Comparison of ENCODE assay signal across 14 cellular contexts in the genomic region with DNA sequence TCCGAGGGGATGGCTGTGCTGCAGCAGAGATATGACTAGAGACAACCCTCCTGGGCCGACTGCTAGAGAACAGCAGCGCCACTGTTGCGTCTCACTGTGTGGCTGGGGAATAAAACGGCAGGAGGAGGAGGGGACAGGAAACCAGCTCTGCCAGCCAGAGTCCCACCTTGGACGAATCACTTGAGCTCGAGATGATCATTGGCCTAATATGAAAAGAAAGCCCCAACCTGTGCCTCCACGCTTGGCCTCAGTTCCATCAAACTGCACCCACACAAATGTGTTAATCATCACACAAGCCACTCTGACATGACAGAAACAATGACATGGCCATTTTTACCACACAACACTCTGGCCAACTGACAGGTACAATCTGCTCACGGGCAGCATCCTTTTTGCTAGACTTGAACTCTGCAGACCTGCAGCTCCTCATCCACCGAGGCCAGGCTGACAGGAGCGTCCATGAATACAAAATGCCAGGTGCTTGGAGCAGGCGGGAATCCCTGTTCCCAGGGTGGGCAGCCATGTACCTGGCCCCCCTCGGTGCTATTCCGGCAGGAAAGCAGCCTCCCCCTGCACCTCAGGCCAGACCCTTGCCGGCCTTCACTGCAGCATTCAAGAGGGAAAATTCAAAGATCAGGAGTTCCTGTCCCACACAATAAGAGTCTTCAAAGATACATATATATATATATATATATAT. TPM values are rescaled to one million over a fixed set of nuclear protein-coding genes. Genes with fewer than 3 reads are reported as not detected.
DNase-seq lines count a peak whose midpoint lies in the region; ATAC-seq and TF ChIP-seq lines count a peak whose summit lies in the region.
"Had no signal": no experiment of that assay in that cellular context is flagged by ENCODE, and none has a peak within 500 bp of the region (broad histone marks: within the 10 kb centered on the region; RNA-seq: fewer than 3 reads in every experiment).

No MANE protein-coding gene starts in this region.

- H3K4me2 ChIP-seq in mesendoderm (ENCODE audit: low read length), result no peak overlapping the region
- H3K4me2 ChIP-seq in SK-N-SH, result no peak overlapping the region

- TF ChIP-seq CTCF in nephron progenitor cell (IDR thresholded peaks at IDR 0.05) (no peak), SK-N-SH (IDR thresholded peaks at IDR 0.05) (no peak), glutamatergic neuron (IDR thresholded peaks at IDR 0.05; ENCODE audit: partially characterized antibody, unreplicated experiment) (no peak)

- H3K9me2 ChIP-seq in SK-N-SH, result no peaks in the 10 kb centered on the region

- H2BK15ac ChIP-seq in mesendoderm (replicated peaks; ENCODE audit: low read depth), result no peak overlapping the region

- DNase-seq in GM19238 (ENCODE audit: insufficient read length, low spot score) (peak; percentile 48), nephron progenitor cell (no peak), mesendoderm (no peak), SK-N-SH (no peak), glutamatergic neuron (no peak), SIG-M5 treated with dmso at 0.1 percent for 504 hours (lab: John Stamatoyannopoulos, UW; ENCODE audit: unreplicated experiment) (no peak)
- DNase-seq: activated CD4-positive, alpha-beta T cell treated with anti-CD3 and anti-CD28 coated beads for 1 hour; activated naive CD8-positive, alpha-beta T cell treated with anti-CD3 and anti-CD28 coated beads, Interleukin-2, amount 10 ng/mL, durations not matched to agents 7 days and 5 days; CD4-positive, alpha-beta T cell; NCI-H2029 treated with DMSO at 0.1 percent for 48 hours; uterus had no signal

- no peak overlapping the region for H2AK5ac ChIP-seq in mesendoderm (ENCODE audit: low read length)

- no peaks in the 10 kb centered on the region for H3K9me3 ChIP-seq in SK-N-SH
- H3K9me3 ChIP-seq: uterus had no signal

- no peak overlapping the region for H4K8ac ChIP-seq in mesendoderm (ENCODE audit: low read depth, low read length)

- peaks cover 49% of the 10 kb centered on the region for H3K4me1 Mint-ChIP-seq in nephron progenitor cell
- peaks cover 18% of the 10 kb centered on the region for H3K4me1 Mint-ChIP-seq in glutamatergic neuron (ENCODE audit: low read depth, unreplicated experiment)
- H3K4me1 Mint-ChIP-seq: activated naive CD8-positive, alpha-beta T cell treated with anti-CD3 and anti-CD28 coated beads, Interleukin-2, amount 10 ng/mL, durations not matched to agents 7 days and 5 days; IgD-negative memory B cell had no signal

- no peaks in the 10 kb centered on the region for H3F3A ChIP-seq in SK-N-SH (replicated peaks; ENCODE audit: insufficient read depth)

- no peak for TF ChIP-seq EP300 in SK-N-SH (IDR thresholded peaks at IDR 0.05; ENCODE audit: borderline replicate concordance in 1 of 2, low read depth in 1 of 2, low read length in 1 of 2)

- no peak for TF ChIP-seq RAD21 in SK-N-SH (IDR thresholded peaks at IDR 0.05; ENCODE audit: low read length)

- H4K20me1 ChIP-seq in SK-N-SH (ENCODE audit: insufficient read depth), result no peaks in the 10 kb centered on the region

- peaks cover 15% of the 10 kb centered on the region for H3K36me3 Mint-ChIP-seq in nephron progenitor cell (ENCODE audit: low read depth)
- H3K36me3 Mint-ChIP-seq in glutamatergic neuron (ENCODE audit: unreplicated experiment), result no peaks in the 10 kb centered on the region
- H3K36me3 Mint-ChIP-seq: activated naive CD8-positive, alpha-beta T cell treated with anti-CD3 and anti-CD28 coated beads, Interleukin-2, amount 10 ng/mL, durations not matched to agents 7 days and 5 days; IgD-negative memory B cell had no signal

- H3K79me1 ChIP-seq in mesendoderm (ENCODE audit: low read length), result no peaks in the 10 kb centered on the region

- H3K4me3 ChIP-seq in mesendoderm (ENCODE audit: low read length), result no peak overlapping the region
- no peak overlapping the region for H3K4me3 ChIP-seq in SK-N-SH (ENCODE audit: low read depth in 2 of 2, low read length in 1 of 2)
- H3K4me3 ChIP-seq: uterus had no signal

- no peak overlapping the region for H3K4ac ChIP-seq in mesendoderm (ENCODE audit: low read depth, low read length)

- no peak overlapping the region for H2BK5ac ChIP-seq in mesendoderm (ENCODE audit: low read length)

- H3K27me3 Mint-ChIP-seq in nephron progenitor cell (ENCODE audit: low read depth, poor library complexity), result no peaks in the 10 kb centered on the region
- peaks cover 1% of the 10 kb centered on the region for H3K27me3 Mint-ChIP-seq in glutamatergic neuron (ENCODE audit: unreplicated experiment)

- no peaks in the 10 kb centered on the region for H3K27me3 ChIP-seq in mesendoderm (ENCODE audit: insufficient read depth, low read length, poor library complexity)
- no peaks in the 10 kb centered on the region for H3K27me3 ChIP-seq in SK-N-SH (ENCODE audit: insufficient read depth)
- H3K27me3 ChIP-seq: uterus had no signal

- POLR2A ChIA-PET in SK-N-SH (lab: Yijun Ruan, JAX), result no interaction called here

- H2BK120ac ChIP-seq in mesendoderm (ENCODE audit: low read depth, low read length), result no peak overlapping the region

- peak; percentile 41 for ATAC-seq in GM18502 (IDR thresholded peaks at IDR 0.05; ENCODE audit: poor library complexity, unreplicated experiment)
- peak; percentile 70 for ATAC-seq in HG02981 (IDR thresholded peaks at IDR 0.05; ENCODE audit: unreplicated experiment)

- no peak overlapping the region for H3K56ac ChIP-seq in mesendoderm (ENCODE audit: low read length)

- no peak overlapping the region for H3K4me3 Mint-ChIP-seq in nephron progenitor cell
- H3K4me3 Mint-ChIP-seq in glutamatergic neuron (ENCODE audit: unreplicated experiment), result no peak overlapping the region
- H3K4me3 Mint-ChIP-seq: activated naive CD8-positive, alpha-beta T cell treated with anti-CD3 and anti-CD28 coated beads, Interleukin-2, amount 10 ng/mL, durations not matched to agents 7 days and 5 days; CD4-positive, alpha-beta T cell; IgD-negative memory B cell had no signal

- H3K27ac Mint-ChIP-seq in nephron progenitor cell (peak overlapping the region; percentile 32), glutamatergic neuron (ENCODE audit: unreplicated experiment) (no peak overlapping the region)
- H3K27ac Mint-ChIP-seq: activated naive CD8-positive, alpha-beta T cell treated with anti-CD3 and anti-CD28 coated beads, Interleukin-2, amount 10 ng/mL, durations not matched to agents 7 days and 5 days; CD4-positive, alpha-beta T cell had no signal

- H3K36me3 ChIP-seq in mesendoderm (ENCODE audit: control insufficient read depth, insufficient read depth, low read length) (no peaks in the 10 kb centered on the region), SK-N-SH (replicated peaks in 1 of 2; ENCODE audit: control insufficient read depth in 1 of 2, insufficient read depth in 2 of 2, low read length in 1 of 2) (no peaks in the 10 kb centered on the region)
- H3K36me3 ChIP-seq: uterus had no signal

- CTCF ChIA-PET in SK-N-SH (lab: Yijun Ruan, JAX), result interaction anchor here (1.2 kb wide), 1 partner anchor 63 kb away, joined by 3 read pairs; no protein-coding TSS in a partner anchor

- H3K4me1 ChIP-seq in mesendoderm (ENCODE audit: control insufficient read depth, low read depth, low read length) (peaks cover 8% of the 10 kb centered on the region), SK-N-SH (ENCODE audit: control insufficient read depth in 1 of 2, insufficient read depth in 2 of 2, low read depth in 1 of 2, low read length in 1 of 2) (no peaks in the 10 kb centered on the region; a peak in 1 of 4 replicates)
- H3K4me1 ChIP-seq: uterus had no signal

- no peak overlapping the region for H3K18ac ChIP-seq in mesendoderm (ENCODE audit: low read length)

- H3K79me2 ChIP-seq in mesendoderm (ENCODE audit: control insufficient read depth, insufficient read depth, low read length), result no peaks in the 10 kb centered on the region
- H3K79me2 ChIP-seq in SK-N-SH (ENCODE audit: insufficient read depth), result no peaks in the 10 kb centered on the region

- H3K23ac ChIP-seq in mesendoderm (ENCODE audit: low read length), result no peak overlapping the region

- H4K5ac ChIP-seq in mesendoderm (ENCODE audit: low read length), result no peak overlapping the region

- no peaks in the 10 kb centered on the region for H3K9me3 Mint-ChIP-seq in nephron progenitor cell
- H3K9me3 Mint-ChIP-seq in glutamatergic neuron (ENCODE audit: unreplicated experiment), result peaks cover 4% of the 10 kb centered on the region
- H3K9me3 Mint-ChIP-seq: activated naive CD8-positive, alpha-beta T cell treated with anti-CD3 and anti-CD28 coated beads, Interleukin-2, amount 10 ng/mL, durations not matched to agents 7 days and 5 days; CD4-positive, alpha-beta T cell had no signal

- H3K27ac ChIP-seq in mesendoderm (ENCODE audit: low read depth, low read length) (no peak overlapping the region), SK-N-SH (ENCODE audit: low read depth in 2 of 2, low read length in 1 of 2) (no peak overlapping the region)
- H3K27ac ChIP-seq: uterus had no signal

- H3K9ac ChIP-seq in mesendoderm (ENCODE audit: low read length) (no peak overlapping the region), SK-N-SH (no peak overlapping the region)

- no CpG with 5 or more reads among the region's 15 CpGs for WGBS in mesendoderm (ENCODE audit: extremely low coverage, insufficient coverage, low lambda C conversion rate)
- WGBS in SK-N-SH (ENCODE audit: low lambda C conversion rate), result 77% methylated on average over 9 of the region's 15 CpGs

- no peak overlapping the region for H2AFZ ChIP-seq in SK-N-SH (ENCODE audit: low read depth)

TF ChIP-seq in SK-N-SH, 30 proteins besides CTCF, POLR2A, EP300 and RAD21 (continues in another document):
- TF ChIP-seq, protein P1, sequence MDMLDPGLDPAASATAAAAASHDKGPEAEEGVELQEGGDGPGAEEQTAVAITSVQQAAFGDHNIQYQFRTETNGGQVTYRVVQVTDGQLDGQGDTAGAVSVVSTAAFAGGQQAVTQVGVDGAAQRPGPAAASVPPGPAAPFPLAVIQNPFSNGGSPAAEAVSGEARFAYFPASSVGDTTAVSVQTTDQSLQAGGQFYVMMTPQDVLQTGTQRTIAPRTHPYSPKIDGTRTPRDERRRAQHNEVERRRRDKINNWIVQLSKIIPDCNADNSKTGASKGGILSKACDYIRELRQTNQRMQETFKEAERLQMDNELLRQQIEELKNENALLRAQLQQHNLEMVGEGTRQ (IDR thresholded peaks at IDR 0.05; ENCODE audit: borderline replicate concordance, low read depth, low read length), result no peak
- TF ChIP-seq, protein P2, sequence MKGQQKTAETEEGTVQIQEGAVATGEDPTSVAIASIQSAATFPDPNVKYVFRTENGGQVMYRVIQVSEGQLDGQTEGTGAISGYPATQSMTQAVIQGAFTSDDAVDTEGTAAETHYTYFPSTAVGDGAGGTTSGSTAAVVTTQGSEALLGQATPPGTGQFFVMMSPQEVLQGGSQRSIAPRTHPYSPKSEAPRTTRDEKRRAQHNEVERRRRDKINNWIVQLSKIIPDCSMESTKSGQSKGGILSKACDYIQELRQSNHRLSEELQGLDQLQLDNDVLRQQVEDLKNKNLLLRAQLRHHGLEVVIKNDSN (IDR thresholded peaks at IDR 0.05; ENCODE audit: borderline replicate concordance, low read depth), result no peak
- TF ChIP-seq GATA2 (CRISPR knock-in tag; IDR thresholded peaks at IDR 0.05) (no peak), FOXJ3 (CRISPR knock-in tag; IDR thresholded peaks at IDR 0.05) (no peak)

RNA-seq across cellular contexts. Expression of a gene that starts 52.3 kb away (rescaled TPM):
- polyA plus RNA-seq in mesendoderm (2013, experiment 1 of 2), result 8.3 TPM
- polyA plus RNA-seq in mesendoderm (2013, experiment 2 of 2), result 8.5 TPM
- polyA plus RNA-seq in SK-N-SH (2012; rRNA removed), result 4.0 and 4.3 TPM in 2 replicates
- polyA plus RNA-seq in SK-N-SH (2012; cell fraction: cytosol; rRNA removed), result 4.1 and 4.2 TPM in 2 replicates
- 3.9 and 5.1 TPM in 2 replicates for polyA plus RNA-seq in SK-N-SH (2012; cell fraction: nucleus; rRNA removed)
- total RNA-seq in glutamatergic neuron (ENCODE audit: unreplicated experiment), result 25.2 TPM
- polyA plus RNA-seq: IgD-negative memory B cell had no signal
